Comparison of ENCODE assay signal across 8 cellular contexts in genomic region chr11:113289341-113290187, GRCh38. TPM values are rescaled to one million over a fixed set of nuclear protein-coding genes. Genes with fewer than 3 reads are reported as not detected.
DNase-seq lines count a peak whose midpoint lies in the region; ATAC-seq and TF ChIP-seq lines count a peak whose summit lies in the region.

No MANE protein-coding gene starts in this region.

- no peaks in the 10 kb centered on the region for H3K4me1 ChIP-seq in BE2C

- no peaks in the 10 kb centered on the region for H3K27me3 ChIP-seq in BE2C

- no peaks in the 10 kb centered on the region for H3K36me3 ChIP-seq in BE2C

- H3K4me3 ChIP-seq in BE2C (ENCODE audit: low read depth, low read length), result no peak overlapping the region

- TF ChIP-seq CTCF in BE2C (IDR thresholded peaks at IDR 0.05; ENCODE audit: low read depth, low read length), result peak; percentile 99

- no peaks in the 10 kb centered on the region for H3K9me3 ChIP-seq in BE2C

- ATAC-seq in GM18868 (IDR thresholded peaks at IDR 0.05; ENCODE audit: unreplicated experiment) (peak; percentile 93), HG03095 (IDR thresholded peaks at IDR 0.05; ENCODE audit: unreplicated experiment) (peak; percentile 84)

- DNase-seq in BE2C (peak; percentile 74), NCI-H345 (lab: John Stamatoyannopoulos, UW) (peak; percentile 64), midbrain (lab: John Stamatoyannopoulos, UW) (peak; percentile 67)
- peak; percentile 44 to 52 for DNase-seq in activated CD4-positive, alpha-beta T cell treated with anti-CD3 and anti-CD28 coated beads, Interleukin-2, amount 50 U/mL, for 4 hours
- DNase-seq in effector CD8-positive, alpha-beta T cell (lab: John Stamatoyannopoulos, UW), result peak; percentile 22
- DNase-seq in stimulated activated CD8-positive, alpha-beta memory T cell treated with anti-CD3 and anti-CD28 coated beads, Interleukin-4, amount 100 ng/mL, for 48 hours, result peak; percentile 78

RNA-seq across cellular contexts. Expression of gene TTC12, which starts 24.8 kb away (rescaled TPM):
- 11.8 TPM for polyA plus RNA-seq in BE2C (2012; ENCODE audit: insufficient read depth, insufficient read length, low read depth)

Comparison
In these comparisons a context has a peak if more than half of its experiments do, and no peak if none do; other contexts are left out.
1. DNase-seq: peak in every context shown above with its lines; median percentile 78 in stimulated activated CD8-positive, alpha-beta memory T cell treated with anti-CD3 and anti-CD28 coated beads, Interleukin-4, amount 100 ng/mL, for 48 hours; 74 in BE2C; 67 in midbrain; 64 in NCI-H345; 48 in activated CD4-positive, alpha-beta T cell treated with anti-CD3 and anti-CD28 coated beads, Interleukin-2, amount 50 U/mL, for 4 hours; 22 in effector CD8-positive, alpha-beta T cell.